ENCODE assay signal across 14 cellular contexts in genomic region chr17:74558429-74558828, GRCh38. TPM values are rescaled to one million over a fixed set of nuclear protein-coding genes. Genes with fewer than 3 reads are reported as not detected.
DNase-seq lines count a peak whose midpoint lies in the region; ATAC-seq and TF ChIP-seq lines count a peak whose summit lies in the region.
"Not testable (repeated sequence)": the region's sequence is repeated elsewhere in the genome, so short reads cannot be mapped to it uniquely, and the experiment has no call there.
"Had no signal": no experiment of that assay in that cellular context is flagged by ENCODE, and none has a peak within 500 bp of the region (broad histone marks: within the 10 kb centered on the region; RNA-seq: fewer than 3 reads in every experiment).

No MANE protein-coding gene starts in this region.

- H3K27ac Mint-ChIP-seq in CD4-positive, alpha-beta T cell, result peak overlapping the region; percentile 77
- H3K27ac Mint-ChIP-seq in IgD-negative memory B cell, result peak overlapping the region in 2 of 3 donors; percentile 53 to 63
- peak overlapping the region; percentile 78 for H3K27ac Mint-ChIP-seq in WTC11
- H3K27ac Mint-ChIP-seq in activated naive CD8-positive, alpha-beta T cell treated with anti-CD3 and anti-CD28 coated beads, Interleukin-2, amount 10 ng/mL, durations not matched to agents 7 days and 5 days, result not testable (repeated sequence)
- peak overlapping the region; percentile 69 for H3K27ac Mint-ChIP-seq in memory B cell
- H3K27ac Mint-ChIP-seq in stimulated activated naive CD8-positive, alpha-beta T cell treated with anti-CD3 and anti-CD28 coated beads, Interleukin-15, Interleukin-2, amounts not matched to agents 100 ng/mL and 50 ng/mL, for 24 hours, result peak overlapping the region; percentile 24

- not testable (repeated sequence) for H3K27me3 ChIP-seq in CD4-positive, alpha-beta T cell (ENCODE audit: control insufficient read depth, insufficient read depth, low read length)
- H3K27me3 ChIP-seq in OCI-LY3 (ENCODE audit: low read depth, low read length), result peaks cover 15% of the 10 kb centered on the region

- not testable (repeated sequence) for H3K36me3 Mint-ChIP-seq in CD4-positive, alpha-beta T cell (ENCODE audit: low read depth); IgD-negative memory B cell; activated naive CD8-positive, alpha-beta T cell treated with anti-CD3 and anti-CD28 coated beads, Interleukin-2, amount 10 ng/mL, durations not matched to agents 7 days and 5 days; memory B cell; stimulated activated naive CD8-positive, alpha-beta T cell treated with anti-CD3 and anti-CD28 coated beads, Interleukin-15, Interleukin-2, amounts not matched to agents 100 ng/mL and 50 ng/mL, for 24 hours (ENCODE audit: low read depth)
- H3K36me3 Mint-ChIP-seq in WTC11, result peaks cover 17% of the 10 kb centered on the region

- CTCF ChIA-PET in CD4-positive, alpha-beta T cell (lab: Charles Lee), result not testable (repeated sequence)
- CTCF ChIA-PET in WTC11 (lab: Charles Lee), result interaction anchor here (5.6 kb wide), 1 partner anchor 8 kb away, joined by 23 read pairs; no protein-coding TSS in a partner anchor

- not testable (repeated sequence) for H3K27me3 Mint-ChIP-seq in CD4-positive, alpha-beta T cell; IgD-negative memory B cell; activated naive CD8-positive, alpha-beta T cell treated with anti-CD3 and anti-CD28 coated beads, Interleukin-2, amount 10 ng/mL, durations not matched to agents 7 days and 5 days; stimulated activated naive CD8-positive, alpha-beta T cell treated with anti-CD3 and anti-CD28 coated beads, Interleukin-15, Interleukin-2, amounts not matched to agents 100 ng/mL and 50 ng/mL, for 24 hours
- H3K27me3 Mint-ChIP-seq in WTC11 (ENCODE audit: low read depth) (peaks cover 74% of the 10 kb centered on the region), memory B cell (peaks cover 13% of the 10 kb centered on the region)

- not testable (repeated sequence) for DNase-seq in CD4-positive, alpha-beta T cell; WTC11 (ENCODE audit: low spot score); memory B cell (ENCODE audit: low spot score in 2 of 2)
- DNase-seq in MV-4-11 (lab: John Stamatoyannopoulos, UW), result peak; percentile 94
- peak; percentile 4 for DNase-seq in activated naive CD8-positive, alpha-beta T cell treated with anti-CD3 and anti-CD28 coated beads, Interleukin-2, amount 10 ng/mL, durations not matched to agents 7 days and 5 days

- not testable (repeated sequence) for H4K20me1 ChIP-seq in OCI-LY3 (ENCODE audit: insufficient read depth, low read length)

- peak overlapping the region; percentile 50 for H3K4me2 ChIP-seq in OCI-LY3 (ENCODE audit: low read length)

- peaks cover 51% of the 10 kb centered on the region for H3K4me1 ChIP-seq in OCI-LY3 (ENCODE audit: low read length)

- peak overlapping the region; percentile 28 for H3K4me3 ChIP-seq in OCI-LY3 (ENCODE audit: low read length)

- not testable (repeated sequence) for TF ChIP-seq CTCF in CD4-positive, alpha-beta T cell (IDR thresholded peaks at IDR 0.05); OCI-LY3 (IDR thresholded peaks at IDR 0.05; ENCODE audit: low read depth, low read length); WTC11 (IDR thresholded peaks at IDR 0.05)

- not testable (repeated sequence) for H3K36me3 ChIP-seq in OCI-LY3 (replicated peaks; ENCODE audit: low read depth, low read length)

- H3K27ac ChIP-seq in CD4-positive, alpha-beta T cell (ENCODE audit: low read depth, low read length), result not testable (repeated sequence)
- peak overlapping the region; percentile 73 for H3K27ac ChIP-seq in OCI-LY3 (ENCODE audit: low read length)

- POLR2A ChIA-PET in CD4-positive, alpha-beta T cell (lab: Charles Lee); WTC11 (lab: Charles Lee); activated naive CD8-positive, alpha-beta T cell treated with anti-CD3 and anti-CD28 coated beads, Interleukin-2, amount 10 ng/mL, durations not matched to agents 7 days and 5 days (lab: Charles Lee): not testable (repeated sequence)

- not testable (repeated sequence) for H3K79me2 ChIP-seq in OCI-LY3 (ENCODE audit: low read length)

- not testable (repeated sequence) for H3K4me3 Mint-ChIP-seq in CD4-positive, alpha-beta T cell; WTC11; activated naive CD8-positive, alpha-beta T cell treated with anti-CD3 and anti-CD28 coated beads, Interleukin-2, amount 10 ng/mL, durations not matched to agents 7 days and 5 days; memory B cell; stimulated activated naive CD8-positive, alpha-beta T cell treated with anti-CD3 and anti-CD28 coated beads, Interleukin-15, Interleukin-2, amounts not matched to agents 100 ng/mL and 50 ng/mL, for 24 hours
- H3K4me3 Mint-ChIP-seq in IgD-negative memory B cell, result peak overlapping the region in 2 of 4 donors; percentile 27 to 80

- H3K9me3 Mint-ChIP-seq in CD4-positive, alpha-beta T cell; activated naive CD8-positive, alpha-beta T cell treated with anti-CD3 and anti-CD28 coated beads, Interleukin-2, amount 10 ng/mL, durations not matched to agents 7 days and 5 days; memory B cell; stimulated activated naive CD8-positive, alpha-beta T cell treated with anti-CD3 and anti-CD28 coated beads, Interleukin-15, Interleukin-2, amounts not matched to agents 100 ng/mL and 50 ng/mL, for 24 hours: not testable (repeated sequence)
- H3K9me3 Mint-ChIP-seq in IgD-negative memory B cell, result peaks cover 3 to 21% (median 4%) of the 10 kb centered on the region in 3 donors
- H3K9me3 Mint-ChIP-seq in WTC11, result peaks cover 26% of the 10 kb centered on the region

- ATAC-seq in CD4-positive, alpha-beta T cell (ENCODE audit: poor library complexity); WTC11; activated naive CD8-positive, alpha-beta T cell treated with anti-CD3 and anti-CD28 coated beads, Interleukin-2, amount 10 ng/mL, durations not matched to agents 7 days and 5 days (ENCODE audit: low read depth): not testable (repeated sequence)
- peak; percentile 31 for ATAC-seq in memory B cell (ENCODE audit: low read depth)

- not testable (repeated sequence) for H3K9me3 ChIP-seq in CD4-positive, alpha-beta T cell (ENCODE audit: control insufficient read depth, low read length); OCI-LY3 (ENCODE audit: insufficient read depth, low read length)

- H3K4me1 Mint-ChIP-seq in CD4-positive, alpha-beta T cell (ENCODE audit: low read depth), result peaks cover 52% of the 10 kb centered on the region
- peaks cover 13 to 26% (median 22%) of the 10 kb centered on the region in 3 donors for H3K4me1 Mint-ChIP-seq in IgD-negative memory B cell
- peaks cover 24% of the 10 kb centered on the region for H3K4me1 Mint-ChIP-seq in WTC11
- not testable (repeated sequence) for H3K4me1 Mint-ChIP-seq in activated naive CD8-positive, alpha-beta T cell treated with anti-CD3 and anti-CD28 coated beads, Interleukin-2, amount 10 ng/mL, durations not matched to agents 7 days and 5 days
- peaks cover 27% of the 10 kb centered on the region for H3K4me1 Mint-ChIP-seq in memory B cell
- H3K4me1 Mint-ChIP-seq in stimulated activated naive CD8-positive, alpha-beta T cell treated with anti-CD3 and anti-CD28 coated beads, Interleukin-15, Interleukin-2, amounts not matched to agents 100 ng/mL and 50 ng/mL, for 24 hours (ENCODE audit: low read depth), result peaks cover 21% of the 10 kb centered on the region

- intact Hi-C loops in CD4-positive, alpha-beta T cell (cut with DNase I, micrococcal nuclease), result not testable (repeated sequence)

- H2AFZ ChIP-seq in OCI-LY3 (ENCODE audit: low read depth, low read length), result not testable (repeated sequence)

- H3K9ac ChIP-seq in OCI-LY3 (ENCODE audit: low read length), result peak overlapping the region; percentile 22; the same call in 1 of the 2 replicates

RNA-seq across cellular contexts. Expression of gene CD300H, which starts 8.9 kb away (rescaled TPM):
- not detected for total RNA-seq in CD4-positive, alpha-beta T cell
- polyA plus RNA-seq in IgD-negative memory B cell, result 0.61 TPM
- total RNA-seq in WTC11 (2021), result not detected in 3 replicates
- not detected for total RNA-seq in activated naive CD8-positive, alpha-beta T cell treated with anti-CD3 and anti-CD28 coated beads, Interleukin-2, amount 10 ng/mL, durations not matched to agents 7 days and 5 days
- total RNA-seq: A172; A673; Calu3; CD4-positive, alpha-beta memory T cell; Daoy; G401 had no signal
- polyA plus RNA-seq: CD4-positive, alpha-beta memory T cell had no signal

RNA-seq across cellular contexts. Expression of gene CD300C, which starts 12.5 kb away (rescaled TPM):
- under 1 TPM; 0.41 to 0.50 TPM for total RNA-seq in CD4-positive, alpha-beta T cell
- 1.6 TPM for polyA plus RNA-seq in IgD-negative memory B cell
- not detected in 3 replicates for total RNA-seq in WTC11 (2021)
- under 1 TPM; 0.45 to 0.61 TPM for total RNA-seq in activated naive CD8-positive, alpha-beta T cell treated with anti-CD3 and anti-CD28 coated beads, Interleukin-2, amount 10 ng/mL, durations not matched to agents 7 days and 5 days
- total RNA-seq: A673; Calu3; CD4-positive, alpha-beta memory T cell; G401 had no signal
- polyA plus RNA-seq: CD4-positive, alpha-beta memory T cell had no signal

RNA-seq across cellular contexts. Expression of gene CD300LB, which starts 27.2 kb away (rescaled TPM):
- total RNA-seq in CD4-positive, alpha-beta T cell, result under 1 TPM; 0.36 to 0.56 TPM
- not detected for polyA plus RNA-seq in IgD-negative memory B cell
- not detected in 3 replicates for total RNA-seq in WTC11 (2021)
- total RNA-seq in activated naive CD8-positive, alpha-beta T cell treated with anti-CD3 and anti-CD28 coated beads, Interleukin-2, amount 10 ng/mL, durations not matched to agents 7 days and 5 days, result not detected
- total RNA-seq: A172, A673, Calu3, Daoy, G401 had no signal
- polyA plus RNA-seq: CD4-positive, alpha-beta memory T cell had no signal

RNA-seq across cellular contexts. Expression of gene CD300LD, which starts 33.7 kb away (rescaled TPM):
- not detected for total RNA-seq in CD4-positive, alpha-beta T cell
- not detected for polyA plus RNA-seq in IgD-negative memory B cell
- total RNA-seq in WTC11 (2021), result not detected in 3 replicates
- not detected for total RNA-seq in activated naive CD8-positive, alpha-beta T cell treated with anti-CD3 and anti-CD28 coated beads, Interleukin-2, amount 10 ng/mL, durations not matched to agents 7 days and 5 days
- total RNA-seq: A172; A673; Calu3; CD4-positive, alpha-beta memory T cell; Daoy; G401 had no signal
- polyA plus RNA-seq: CD4-positive, alpha-beta memory T cell had no signal
